ENCODE assay signal across 8 cellular contexts in the genomic region with DNA sequence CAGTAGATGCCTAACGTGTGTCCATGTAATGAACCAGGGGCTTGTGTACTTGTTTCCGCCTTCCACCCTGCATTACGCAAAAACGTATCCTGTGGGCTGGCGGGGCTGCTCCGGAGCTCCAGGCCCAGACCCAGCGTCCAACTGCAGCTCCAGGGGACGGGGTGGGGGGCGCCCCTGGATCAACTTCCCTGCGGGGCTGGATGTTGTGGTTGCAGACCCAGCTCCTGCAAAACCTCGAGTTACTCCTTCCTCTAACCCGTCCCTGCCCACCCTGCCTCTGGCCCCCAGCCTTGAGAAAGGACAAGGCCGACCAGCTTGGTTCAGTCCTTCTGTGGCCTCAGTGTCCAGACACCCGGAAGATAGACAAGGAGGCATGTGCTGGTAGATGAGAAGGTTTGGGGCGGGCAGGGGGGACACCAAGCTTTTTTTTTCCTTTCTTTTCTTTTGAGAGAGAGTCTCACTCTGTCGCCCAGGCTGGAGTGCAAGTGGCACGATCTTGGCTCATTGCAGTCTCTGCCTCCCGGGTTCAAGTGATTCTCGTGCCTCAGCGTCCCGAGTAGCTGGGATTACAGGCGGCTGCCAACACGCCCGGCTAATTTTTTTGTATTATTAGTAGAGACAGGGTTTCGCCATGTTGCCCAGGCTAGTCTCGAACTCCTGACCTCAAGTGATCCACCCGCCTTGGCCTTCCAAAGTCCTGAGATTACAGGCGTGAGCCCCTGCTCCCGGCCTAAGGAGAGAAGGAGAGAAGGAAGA. TPM values are rescaled to one million over a fixed set of nuclear protein-coding genes. Genes with fewer than 3 reads are reported as not detected.
A peak's percentile ranks its signal among the peaks of the same experiment; 100 is the strongest.
DNase-seq lines count a peak whose midpoint lies in the region; ATAC-seq and TF ChIP-seq lines count a peak whose summit lies in the region.

No MANE protein-coding gene starts in this region.

- peak; percentile 4 for ATAC-seq in esophagus mucosa
- ATAC-seq in HG03432 (IDR thresholded peaks at IDR 0.05; ENCODE audit: unreplicated experiment), result no peak
- ATAC-seq in GM19023 (IDR thresholded peaks at IDR 0.05; ENCODE audit: unreplicated experiment), result no peak

- H3K79me2 ChIP-seq in DOHH2 (ENCODE audit: control insufficient read depth, low read length), result peaks cover 19% of the 10 kb centered on the region

- H3K27ac ChIP-seq in DOHH2 (ENCODE audit: low read depth, low read length), result peak overlapping the region; percentile 13; the same call in 1 of the 2 replicates

- intact Hi-C loops in posterior vena cava (cut with DNase I), result no loop called here

- peak overlapping the region; percentile 76 for H3K4me2 ChIP-seq in DOHH2 (ENCODE audit: low read length)

- no peak for TF ChIP-seq CTCF in DOHH2 (IDR thresholded peaks at IDR 0.05; ENCODE audit: low read depth, low read length, poor library complexity, severe bottlenecking)

- DNase-seq in RKO (ENCODE audit: low spot score), result peak; percentile 25
- peak; percentile 51 for DNase-seq in posterior vena cava (ENCODE audit: low spot score)
- no peak for DNase-seq in NCI-H2029 (lab: John Stamatoyannopoulos, UW)
- no peak for DNase-seq in hepatic stellate cell (ENCODE audit: low spot score)

- H3K27me3 ChIP-seq in DOHH2 (ENCODE audit: control insufficient read depth, low read length), result no peaks in the 10 kb centered on the region

- no peaks in the 10 kb centered on the region for H3K9me3 ChIP-seq in DOHH2 (ENCODE audit: control insufficient read depth, insufficient read depth, low read length)

- H3K36me3 ChIP-seq in DOHH2 (ENCODE audit: control insufficient read depth, low read length), result peaks cover 22% of the 10 kb centered on the region

- peak overlapping the region; percentile 73 for H3K4me3 ChIP-seq in DOHH2 (ENCODE audit: low read length)

- H3K4me1 ChIP-seq in DOHH2 (ENCODE audit: control insufficient read depth, low read length), result peaks cover 24% of the 10 kb centered on the region

- H3F3A ChIP-seq in DOHH2 (ENCODE audit: control insufficient read depth, insufficient read depth), result peaks cover 11% of the 10 kb centered on the region

- H4K20me1 ChIP-seq in DOHH2 (ENCODE audit: control insufficient read depth, insufficient read depth, low read depth, low read length), result no peaks in the 10 kb centered on the region

- no peaks in the 10 kb centered on the region for H3K9me2 ChIP-seq in DOHH2 (replicated peaks; ENCODE audit: control insufficient read depth, low read length)

RNA-seq across cellular contexts. Expression of a gene that starts 0.7 kb away (rescaled TPM):
- total RNA-seq in esophagus mucosa (91.1 TPM), posterior vena cava (10 to 100 TPM; 94.5 to 98.2 TPM)

RNA-seq across cellular contexts. Expression of a gene that starts 25.3 kb away (rescaled TPM):
- total RNA-seq in esophagus mucosa (not detected), posterior vena cava (not detected)

RNA-seq across cellular contexts. Expression of a gene that starts 29.7 kb away (rescaled TPM):
- total RNA-seq in esophagus mucosa (0.44 TPM), posterior vena cava (not detected)

RNA-seq across cellular contexts. Expression of a gene that starts 32.0 kb away (rescaled TPM):
- total RNA-seq in esophagus mucosa, result 71.5 TPM
- total RNA-seq in posterior vena cava, result 10 to 100 TPM; 45.3 to 49.1 TPM

RNA-seq across cellular contexts. Expression of a gene that starts 36.7 kb away (rescaled TPM):
- total RNA-seq in esophagus mucosa, result not detected
- not detected for total RNA-seq in posterior vena cava

Comparison
In these comparisons a context has a peak if more than half of its experiments do, and no peak if none do; other contexts are left out.
1. DNase-seq: peak in RKO (single experiment) and posterior vena cava (single experiment); none in NCI-H2029 (single experiment) and hepatic stellate cell (single experiment).